Comparison of ENCODE assay signal across 10 cellular contexts in genomic region chr1:157520386-157520935, GRCh38. TPM values are rescaled to one million over a fixed set of nuclear protein-coding genes. Genes with fewer than 3 reads are reported as not detected.
"Had no signal": no experiment of that assay in that cellular context is flagged by ENCODE, and none has a peak within 500 bp of the region (broad histone marks: within the 10 kb centered on the region; RNA-seq: fewer than 3 reads in every experiment).

No MANE protein-coding gene starts in this region.

- H3K27me3 Mint-ChIP-seq: IgD-negative memory B cell had no signal

- H3K4me3 ChIP-seq: GM23248 had no signal

- H3K27ac ChIP-seq: GM23248, HL-60, KMS-11 had no signal

- H3K9ac ChIP-seq: GM23248, KMS-11 had no signal

- H3K9me3 Mint-ChIP-seq: H9, IgD-negative memory B cell had no signal

- DNase-seq: GM23248, H9, HCEC 1CT, KBM-7 had no signal

- H3K27ac Mint-ChIP-seq: H9 had no signal

- H3K4me3 Mint-ChIP-seq: H9, IgD-negative memory B cell had no signal

- H3K4me1 Mint-ChIP-seq: H9 had no signal

- H3K4me2 ChIP-seq: KMS-11 had no signal

- H2AFZ ChIP-seq: GM23248 had no signal

- ATAC-seq: HepG2 had no signal

RNA-seq across cellular contexts. Expression of gene FCRL5, which starts 31.9 kb away (rescaled TPM):
- total RNA-seq: GM23248, H4, HepG2, HT1080 had no signal
- polyA plus RNA-seq: GM23248, HepG2 had no signal
